8 cellular contexts compared by ENCODE assay signal in genomic region chr2:10080536-10081304, GRCh38. TPM values are rescaled to one million over a fixed set of nuclear protein-coding genes. Genes with fewer than 3 reads are reported as not detected.
DNase-seq lines count a peak whose midpoint lies in the region; ATAC-seq and TF ChIP-seq lines count a peak whose summit lies in the region.

No MANE protein-coding gene starts in this region.

- H3K36me3 ChIP-seq in iPS-18a (ENCODE audit: control insufficient read depth, low read depth, low read length) = no peaks in the 10 kb centered on the region
- no peaks in the 10 kb centered on the region for H3K36me3 ChIP-seq in tibial artery

- POLR2A ChIA-PET in activated CD8-positive, alpha-beta T cell treated with anti-CD3 and anti-CD28 coated beads for 36 hours (lab: Charles Lee) = interaction anchor here (0.7 to 1.3 kb wide), 3 partner anchors 9 to 631 kb away, joined by 3 to 4 read pairs (median 3); no protein-coding TSS in a partner anchor

- H3K9ac ChIP-seq in iPS-18a (ENCODE audit: low read length) = no peak overlapping the region

- ATAC-seq in HG02588 (IDR thresholded peaks at IDR 0.05; ENCODE audit: unreplicated experiment) (peak; percentile 33), HG03342 (IDR thresholded peaks at IDR 0.05; ENCODE audit: unreplicated experiment) (no peak)
- peak; percentile 52 for ATAC-seq in activated CD8-positive, alpha-beta T cell treated with anti-CD3 and anti-CD28 coated beads for 36 hours

- CTCF ChIA-PET in activated CD8-positive, alpha-beta T cell treated with anti-CD3 and anti-CD28 coated beads for 36 hours (lab: Charles Lee) = interaction anchor here (2.8 to 3.7 kb wide), 2 partner anchors 9 to 12 kb away, joined by 8 to 34 read pairs; no protein-coding TSS in a partner anchor

- no peak overlapping the region for H3K27ac Mint-ChIP-seq in activated CD8-positive, alpha-beta T cell treated with anti-CD3 and anti-CD28 coated beads for 36 hours

- no peak for TF ChIP-seq CTCF in GM13976 (IDR thresholded peaks at IDR 0.05; ENCODE audit: borderline replicate concordance, control extremely low read depth, extremely low read depth, insufficient read depth, missing control alignments)
- TF ChIP-seq CTCF in activated CD8-positive, alpha-beta T cell treated with anti-CD3 and anti-CD28 coated beads for 36 hours (IDR thresholded peaks at IDR 0.05) = no peak
- TF ChIP-seq CTCF in tibial artery (IDR thresholded peaks at IDR 0.05) = no peak

- H3K4me3 ChIP-seq in iPS-18a (ENCODE audit: low read length) = peak overlapping the region; percentile 39
- H3K4me3 ChIP-seq in tibial artery = peak overlapping the region; percentile 71 to 84

- no peaks in the 10 kb centered on the region for H3K9me3 Mint-ChIP-seq in activated CD8-positive, alpha-beta T cell treated with anti-CD3 and anti-CD28 coated beads for 36 hours

- peaks cover 26% of the 10 kb centered on the region for H3K4me1 Mint-ChIP-seq in activated CD8-positive, alpha-beta T cell treated with anti-CD3 and anti-CD28 coated beads for 36 hours (ENCODE audit: low read depth)

- H3K27ac ChIP-seq in iPS-18a (ENCODE audit: low read length) (no peak overlapping the region), tibial artery (peak overlapping the region; percentile 91 to 94)

- in situ Hi-C loops in GM13976 (cut with MboI; ENCODE audit: low sequenced_read_pairs, unreplicated experiment) = no loop called here

- intact Hi-C loops in activated CD8-positive, alpha-beta T cell treated with anti-CD3 and anti-CD28 coated beads for 36 hours (cut with micrococcal nuclease) = loop anchor here (5.0 kb wide), 1 partner anchor 42 kb away; the partner anchor contains the start of gene RRM2
- intact Hi-C loops in tibial artery (cut with DNase I; ENCODE audit: low total_unique reads) = no loop called here

- DNase-seq in GM13976 (ENCODE audit: low spot score) = peak; percentile 80
- DNase-seq in activated CD8-positive, alpha-beta T cell treated with anti-CD3 and anti-CD28 coated beads for 36 hours = peak; percentile 46
- DNase-seq in tibial artery = no peak
- no peak for DNase-seq in NCI-H187 (lab: John Stamatoyannopoulos, UW)
- no peak for DNase-seq in cerebellar nuclear complex (lab: John Stamatoyannopoulos, UW)

- H3K36me3 Mint-ChIP-seq in activated CD8-positive, alpha-beta T cell treated with anti-CD3 and anti-CD28 coated beads for 36 hours (ENCODE audit: low read depth) = no peaks in the 10 kb centered on the region

- H3K27me3 ChIP-seq in iPS-18a (ENCODE audit: control insufficient read depth, insufficient read depth, low read length) = peaks cover 69% of the 10 kb centered on the region
- no peaks in the 10 kb centered on the region for H3K27me3 ChIP-seq in tibial artery

- H3K4me1 ChIP-seq in iPS-18a (ENCODE audit: control insufficient read depth, low read depth, low read length) (peaks cover 12% of the 10 kb centered on the region), tibial artery (peaks cover 0 to 35% (median 28%) of the 10 kb centered on the region in 4 donors)

- H3K9me3 ChIP-seq in iPS-18a (ENCODE audit: control insufficient read depth, low read depth, low read length) = no peaks in the 10 kb centered on the region
- H3K9me3 ChIP-seq in tibial artery = no peaks in the 10 kb centered on the region

- peaks cover 69% of the 10 kb centered on the region for H3K27me3 Mint-ChIP-seq in activated CD8-positive, alpha-beta T cell treated with anti-CD3 and anti-CD28 coated beads for 36 hours

- peak overlapping the region; percentile 60 for H3K4me3 Mint-ChIP-seq in activated CD8-positive, alpha-beta T cell treated with anti-CD3 and anti-CD28 coated beads for 36 hours

RNA-seq across cellular contexts. Expression of gene CYS1, which starts 0.5 kb away (rescaled TPM):
- under 1 TPM; 0.11 to 0.32 TPM for total RNA-seq in activated CD8-positive, alpha-beta T cell treated with anti-CD3 and anti-CD28 coated beads for 36 hours

RNA-seq across cellular contexts. Expression of gene KLF11, which starts 37.4 kb away (rescaled TPM):
- total RNA-seq in activated CD8-positive, alpha-beta T cell treated with anti-CD3 and anti-CD28 coated beads for 36 hours = 1 to 10 TPM; 2.9 to 3.5 TPM

RNA-seq across cellular contexts. Expression of gene RRM2, which starts 41.8 kb away (rescaled TPM):
- total RNA-seq in activated CD8-positive, alpha-beta T cell treated with anti-CD3 and anti-CD28 coated beads for 36 hours = 100 to 1,000 TPM; 368 to 396 TPM

Comparison
In these comparisons a context has a peak if more than half of its experiments do, and no peak if none do; other contexts are left out.
1. DNase-seq: peak in GM13976 (single experiment) and activated CD8-positive, alpha-beta T cell treated with anti-CD3 and anti-CD28 coated beads for 36 hours (single experiment); none in tibial artery (0 of 2), NCI-H187 (0 of 2) and cerebellar nuclear complex (0 of 2).